Comparison of ENCODE assay signal across 8 cellular contexts in the genomic region with DNA sequence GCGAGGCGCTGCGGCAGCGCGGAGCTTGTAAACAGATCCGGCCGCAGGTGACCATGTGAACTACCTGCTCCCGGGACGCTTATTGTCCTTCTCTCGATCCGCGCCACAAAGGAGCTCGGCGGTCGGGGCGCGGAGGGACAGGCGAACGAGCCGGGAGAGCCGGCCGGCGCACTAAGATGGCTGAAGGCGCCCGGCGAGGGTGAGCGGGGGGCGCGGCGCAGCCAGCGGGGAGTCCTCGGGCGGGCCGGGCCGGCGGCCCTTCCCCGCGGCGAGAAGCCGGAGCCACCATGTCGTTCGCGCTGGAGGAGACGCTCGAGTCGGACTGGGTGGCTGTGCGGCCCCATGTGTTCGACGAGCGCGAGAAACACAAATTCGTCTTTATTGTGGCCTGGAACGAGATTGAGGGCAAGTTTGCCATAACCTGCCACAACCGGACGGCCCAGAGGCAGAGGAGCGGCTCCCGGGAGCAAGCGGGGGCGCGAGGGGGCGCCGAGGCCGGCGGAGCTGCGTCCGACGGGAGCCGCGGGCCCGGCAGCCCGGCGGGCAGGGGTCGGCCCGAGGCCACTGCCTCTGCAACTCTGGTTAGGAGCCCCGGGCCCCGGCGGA. TPM values are rescaled to one million over a fixed set of nuclear protein-coding genes. Genes with fewer than 3 reads are reported as not detected.
DNase-seq lines count a peak whose midpoint lies in the region; ATAC-seq, FAIRE-seq and TF ChIP-seq lines count a peak whose summit lies in the region.

No MANE protein-coding gene starts in this region.

- TF ChIP-seq CTCF in 22Rv1 (IDR thresholded peaks at IDR 0.05) (no peak), GM13977 (IDR thresholded peaks at IDR 0.05; ENCODE audit: extremely low read depth, insufficient read depth, missing control alignments) (peak; percentile 15), Panc1 (IDR thresholded peaks at IDR 0.05) (no peak)

- H3K36me3 ChIP-seq in Panc1 (ENCODE audit: control insufficient read depth, insufficient read depth, low read length) (peaks cover 5% of the 10 kb centered on the region), skeletal muscle satellite cell (ENCODE audit: insufficient read depth, low read length) (no peaks in the 10 kb centered on the region)

- POLR2A ChIA-PET in Panc1 (lab: Charles Lee): interaction anchor here (0.5 to 0.6 kb wide), 2 partner anchors 236 to 239 kb away, joined by 3 read pairs; no protein-coding TSS in a partner anchor

- H3K27ac ChIP-seq in 22Rv1: peak overlapping the region; percentile 81
- peak overlapping the region; percentile 77; the same call in 1 of the 2 replicates for H3K27ac ChIP-seq in Panc1 (ENCODE audit: low read length)

- peak overlapping the region; percentile 100 for H3K4me2 ChIP-seq in skeletal muscle satellite cell (ENCODE audit: low read length)

- in situ Hi-C loops in GM13977 (cut with MboI; ENCODE audit: low pct_unique_long_range_greater_than_20kb, low sequenced_read_pairs, unreplicated experiment) (no loop called here), Panc1 (cut with HindIII; ENCODE audit: low pct_unique_long_range_greater_than_20kb, low sequenced_read_pairs) (no loop called here)

- CTCF ChIA-PET in Panc1 (lab: Charles Lee): no interaction called here

- no peaks in the 10 kb centered on the region for H3K27me3 ChIP-seq in Panc1 (ENCODE audit: control insufficient read depth, insufficient read depth, low read length)
- H3K27me3 ChIP-seq in skeletal muscle satellite cell (ENCODE audit: control insufficient read depth, insufficient read depth, low read length): no peaks in the 10 kb centered on the region

- peak; percentile 28 for ATAC-seq in HG02943 (IDR thresholded peaks at IDR 0.05; ENCODE audit: low read depth, unreplicated experiment)
- peak; percentile 51 for ATAC-seq in Panc1

- intact Hi-C loops in Panc1 (cut with micrococcal nuclease; ENCODE audit: unreplicated experiment): no loop called here

- DNase-seq in GM13977 (ENCODE audit: low spot score): peak; percentile 65
- no peak for DNase-seq in Panc1 (ENCODE audit: low read depth, low spot score)
- peak; percentile 18 for DNase-seq in amniotic epithelial cell (ENCODE audit: low read depth)
- DNase-seq in hypothalamus (lab: John Stamatoyannopoulos, UW): peak in 26 of 51 donors; percentile 27 to 70 (median 39)
- DNase-seq in RCC 7860 (ENCODE audit: low spot score): no peak

- H3K4me3 ChIP-seq in Panc1 (ENCODE audit: low read depth in 2 of 2, low read length in 2 of 2) (peak overlapping the region; percentile 76 to 84), skeletal muscle satellite cell (ENCODE audit: low read length) (peak overlapping the region; percentile 92)

- FAIRE-seq in RCC 7860 (lab: Jason Lieb, UNC): no peak

- H3K9ac ChIP-seq in skeletal muscle satellite cell (ENCODE audit: low read depth, low read length): peak overlapping the region; percentile 84

- no TSS peak for BruUV-seq in Panc1 (replicated peaks; lab: Mats Ljungman, UMichigan)

- H3K9me3 ChIP-seq in Panc1 (ENCODE audit: control insufficient read depth, insufficient read depth, low read depth, low read length) (no peaks in the 10 kb centered on the region), skeletal muscle satellite cell (replicated peaks; ENCODE audit: low read length) (no peaks in the 10 kb centered on the region)

- H3K4me1 ChIP-seq in Panc1 (ENCODE audit: control insufficient read depth, insufficient read depth, low read length): peaks cover 9% of the 10 kb centered on the region
- peaks cover 12% of the 10 kb centered on the region for H3K4me1 ChIP-seq in skeletal muscle satellite cell (ENCODE audit: control insufficient read depth, insufficient read depth, low read length)

RNA-seq across cellular contexts. Expression of a gene that starts 0.5 kb away (rescaled TPM):
- total RNA-seq in Panc1 (2021; ENCODE audit: unreplicated experiment): 6.1 TPM
- polyA plus RNA-seq in Panc1 (2012; ENCODE audit: insufficient read length): 2.7 TPM
- 5.2 and 6.6 TPM in 2 replicates for total RNA-seq in skeletal muscle satellite cell (2012; rRNA removed)

Comparison
In these comparisons a context has a peak if more than half of its experiments do, and no peak if none do; other contexts are left out.
1. DNase-seq: peak in GM13977 (single experiment), amniotic epithelial cell (single experiment) and hypothalamus (26 of 51); none in Panc1 (single experiment) and RCC 7860 (single experiment).